Comparison of ENCODE assay signal across 11 cellular contexts in the genomic region with DNA sequence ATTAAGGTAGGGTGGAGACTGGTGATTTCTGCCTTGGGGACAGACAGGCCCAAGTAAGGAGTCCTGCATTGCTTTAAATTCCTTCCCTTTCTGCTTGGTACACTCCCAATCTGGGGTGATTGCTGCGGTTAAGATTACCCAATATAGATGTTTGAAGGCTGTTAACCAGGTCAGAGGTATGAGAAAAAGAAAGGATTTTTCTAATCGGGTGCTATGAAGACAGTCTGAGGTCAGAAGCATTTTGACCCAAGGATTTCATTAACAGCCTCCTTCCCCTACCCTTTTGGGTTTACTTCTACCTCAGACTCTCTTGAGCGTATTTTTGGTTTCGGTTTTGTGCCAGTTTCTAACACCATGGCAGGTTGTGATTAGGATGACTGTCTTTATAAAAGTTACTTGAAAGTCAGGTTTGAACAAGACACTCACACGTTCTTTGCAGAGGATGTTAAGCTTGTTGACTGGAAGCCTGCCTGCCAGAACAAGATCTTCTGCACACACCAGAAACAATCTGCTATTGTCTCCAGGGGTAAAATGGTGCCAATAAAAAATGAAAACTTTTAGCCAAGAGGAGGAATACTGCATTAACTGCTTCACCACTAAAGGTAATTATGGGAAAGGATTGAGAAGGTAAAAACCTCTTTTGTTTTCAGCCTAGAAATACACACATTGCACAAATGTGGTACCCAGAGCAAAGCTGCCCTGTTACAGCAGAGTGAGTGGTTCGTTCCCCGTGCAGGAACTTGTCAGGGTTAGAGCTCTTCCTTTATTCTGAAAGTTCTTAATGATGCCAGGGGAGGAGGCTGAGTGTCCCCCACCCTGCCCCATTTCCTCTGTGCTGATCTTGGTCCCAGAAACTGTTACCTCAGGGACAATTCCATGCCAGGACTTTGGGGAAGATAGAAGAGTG.
DNase-seq lines count a peak whose midpoint lies in the region; TF ChIP-seq lines count a peak whose summit lies in the region.
"Had no signal": no experiment of that assay in that cellular context is flagged by ENCODE, and none has a peak within 500 bp of the region (broad histone marks: within the 10 kb centered on the region; RNA-seq: fewer than 3 reads in every experiment).

No MANE protein-coding gene starts in this region.

- H4K91ac ChIP-seq in trophoblast cell (ENCODE audit: low read depth, low read length) = peak overlapping the region; percentile 15

- H3K4me2 ChIP-seq in trophoblast cell (ENCODE audit: low read length) = no peak overlapping the region

- CTCF ChIA-PET in MCF 10A (lab: Yijun Ruan, JAX) = interaction anchor here (0.6 to 2.0 kb wide), 8 partner anchors 12 to 1428 kb away, joined by 3 to 5 read pairs (median 4); partner anchors contain the start of gene SPRY2

- H3K4ac ChIP-seq in trophoblast cell (ENCODE audit: low read depth, low read length) = no peak overlapping the region

- POLR2A ChIA-PET in MCF 10A (lab: Yijun Ruan, JAX) = interaction anchor here (0.5 to 2.0 kb wide), 18 partner anchors 9 to 773 kb away, joined by 3 to 9 read pairs (median 3); no protein-coding TSS in a partner anchor

- no peaks in the 10 kb centered on the region for H3K79me2 ChIP-seq in trophoblast cell (ENCODE audit: control insufficient read depth, insufficient read depth, low read length, poor library complexity)

- DNase-seq in GM12865 (ENCODE audit: low read depth) (peak; percentile 22), LNCaP clone FGC (ENCODE audit: low read depth) (peak; percentile 54), MCF 10A (ENCODE audit: unreplicated experiment) (peak; percentile 74), trophoblast cell (no peak), HUDEP-2 (lab: John Stamatoyannopoulos, UW; ENCODE audit: unreplicated experiment in 76 of 76) (no peak), posterior cingulate gyrus (no peak), NCI-H146 (lab: John Stamatoyannopoulos, UW) (no peak), NCI-H2107 (lab: John Stamatoyannopoulos, UW) (no peak)
- DNase-seq: brain microvascular endothelial cell, GOT3 had no signal

- H3K14ac ChIP-seq in trophoblast cell (ENCODE audit: low read length) = no peak overlapping the region

- H3K36me3 ChIP-seq in trophoblast cell (ENCODE audit: control insufficient read depth in 1 of 2, insufficient read depth in 2 of 2, low read length in 2 of 2) = no peaks in the 10 kb centered on the region
- H3K36me3 ChIP-seq: brain microvascular endothelial cell had no signal

- no peak overlapping the region for H2BK12ac ChIP-seq in trophoblast cell (ENCODE audit: low read length)

- H3K36me3 Mint-ChIP-seq in MCF 10A (ENCODE audit: insufficient read depth, unreplicated experiment) = no peaks in the 10 kb centered on the region

- H3K27me3 Mint-ChIP-seq in MCF 10A (ENCODE audit: insufficient read depth, unreplicated experiment) = no peaks in the 10 kb centered on the region

- H3K79me1 ChIP-seq in trophoblast cell (ENCODE audit: low read length) = no peaks in the 10 kb centered on the region

- BruUV-seq in MCF 10A (replicated peaks; lab: Mats Ljungman, UMichigan) = no TSS peak

- TF ChIP-seq CTCF in GM12865 (IDR thresholded peaks at IDR 0.05; ENCODE audit: insufficient read depth, low read depth, low read length, missing control alignments) (no peak), LNCaP clone FGC (IDR thresholded peaks at IDR 0.05; ENCODE audit: control insufficient read depth, extremely low read depth, insufficient read depth) (no peak), MCF 10A (IDR thresholded peaks at IDR 0.05; ENCODE audit: unreplicated experiment) (no peak)

- WGBS in trophoblast cell (ENCODE audit: extremely low coverage, insufficient coverage, insufficient read length) = no CpG with 5 or more reads among the region's 7 CpGs

- no peak overlapping the region for H3K23ac ChIP-seq in trophoblast cell (ENCODE audit: low read length)

- peak overlapping the region; percentile 20 for H2BK120ac ChIP-seq in trophoblast cell (ENCODE audit: insufficient read depth, low read length, poor library complexity)

- H4K8ac ChIP-seq in trophoblast cell (ENCODE audit: low read depth, low read length) = no peak overlapping the region

- no peak overlapping the region for H3K9ac ChIP-seq in trophoblast cell (ENCODE audit: low read length)

- H2AFZ ChIP-seq in trophoblast cell (ENCODE audit: insufficient read depth, low read length, poor library complexity) = no peak overlapping the region

- H3K9me3 Mint-ChIP-seq in MCF 10A (ENCODE audit: unreplicated experiment) = peaks cover 4% of the 10 kb centered on the region

- no peaks in the 10 kb centered on the region for H3K9me3 ChIP-seq in trophoblast cell (ENCODE audit: insufficient read depth, low read depth, low read length)

- no peak overlapping the region for H3K4me3 ChIP-seq in GM12865 (ENCODE audit: low read depth, low read length)
- H3K4me3 ChIP-seq in LNCaP clone FGC (ENCODE audit: low read depth, low read length) = peak overlapping the region; percentile 34
- no peak overlapping the region for H3K4me3 ChIP-seq in trophoblast cell (ENCODE audit: low read depth, low read length)

- H3K27me3 ChIP-seq in trophoblast cell (ENCODE audit: insufficient read depth, low read length) = peaks cover 2% of the 10 kb centered on the region
- H3K27me3 ChIP-seq: brain microvascular endothelial cell had no signal

- no peak overlapping the region for H4K12ac ChIP-seq in trophoblast cell (ENCODE audit: low read depth, low read length)

- no peak overlapping the region for H3K18ac ChIP-seq in trophoblast cell (ENCODE audit: low read length)

- H3K4me3 Mint-ChIP-seq in MCF 10A (ENCODE audit: unreplicated experiment) = peak overlapping the region; percentile 72
- H3K4me3 Mint-ChIP-seq: nephron had no signal

- H2AK5ac ChIP-seq in trophoblast cell (ENCODE audit: low read length) = no peak overlapping the region

- peak overlapping the region; percentile 98 for H3K27ac Mint-ChIP-seq in MCF 10A (ENCODE audit: low read depth, unreplicated experiment)
- H3K27ac Mint-ChIP-seq: nephron had no signal

- peaks cover 27% of the 10 kb centered on the region for H3K4me1 Mint-ChIP-seq in MCF 10A (ENCODE audit: insufficient read depth, unreplicated experiment)
- H3K4me1 Mint-ChIP-seq: nephron had no signal

- no peak overlapping the region for H2BK5ac ChIP-seq in trophoblast cell (ENCODE audit: low read depth, low read length, poor library complexity)

- intact Hi-C loops in MCF 10A (cut with micrococcal nuclease) = no loop called here
- intact Hi-C loops in posterior cingulate gyrus (cut with DNase I) = no loop called here

- no peak overlapping the region for H3K27ac ChIP-seq in trophoblast cell (ENCODE audit: low read depth, low read length)
- H3K27ac ChIP-seq: brain microvascular endothelial cell had no signal

- peaks cover 0 to 2% of the 10 kb centered on the region in 2 experiments for H3K4me1 ChIP-seq in trophoblast cell (ENCODE audit: control insufficient read depth in 1 of 2, insufficient read depth in 2 of 2, low read length in 2 of 2)

Comparison
In these comparisons a context has a peak if more than half of its experiments do, and no peak if none do; other contexts are left out.
1. DNase-seq: peak in GM12865 (single experiment), LNCaP clone FGC (single experiment) and MCF 10A (single experiment); none in trophoblast cell (0 of 2), HUDEP-2 (0 of 76), posterior cingulate gyrus (0 of 10), NCI-H146 (single experiment) and NCI-H2107 (single experiment).